ENCODE assay signal across 12 cellular contexts in the genomic region with DNA sequence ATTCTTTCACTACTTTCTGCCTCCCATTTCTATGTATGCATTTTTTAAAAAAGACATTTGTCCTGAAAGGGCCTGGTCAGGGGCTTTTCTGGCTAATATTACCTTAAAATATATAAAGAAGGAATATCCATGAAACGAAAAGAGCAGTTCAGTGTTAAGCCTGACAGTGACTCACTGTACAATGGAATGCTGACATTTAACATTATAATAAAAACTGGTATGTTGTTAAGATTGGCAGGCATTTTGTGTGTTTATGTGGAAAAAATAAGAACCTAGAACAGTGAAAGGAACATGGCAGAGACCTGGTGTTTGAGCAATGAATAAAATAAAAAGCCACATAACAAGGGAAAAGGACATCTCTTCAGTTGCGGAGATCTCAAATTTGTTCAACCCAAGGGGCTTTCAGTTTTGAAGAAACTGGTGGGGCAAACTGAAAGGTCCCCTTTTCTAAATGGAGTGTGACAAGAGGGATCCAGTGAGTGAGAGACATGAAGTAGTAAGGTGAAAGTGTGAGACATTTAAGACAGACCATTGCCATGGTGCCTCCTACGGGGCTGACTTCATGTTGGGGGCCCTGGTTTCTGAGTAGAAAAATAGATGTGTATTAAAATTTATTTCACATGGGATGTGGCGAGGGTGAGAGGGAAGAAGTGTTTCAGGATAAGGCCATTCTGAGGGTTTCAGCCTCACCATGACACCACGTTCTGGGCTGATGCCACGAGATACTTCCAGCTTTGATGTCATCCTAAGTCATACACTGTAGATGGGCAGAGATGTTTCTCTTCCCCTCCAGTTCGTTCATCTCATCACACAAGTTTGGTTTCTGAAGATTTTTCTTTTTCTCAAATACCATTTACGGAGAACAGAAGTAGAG.
DNase-seq lines count a peak whose midpoint lies in the region; ATAC-seq and TF ChIP-seq lines count a peak whose summit lies in the region.
"Had no signal": no experiment of that assay in that cellular context is flagged by ENCODE, and none has a peak within 500 bp of the region (broad histone marks: within the 10 kb centered on the region; RNA-seq: fewer than 3 reads in every experiment).

No MANE protein-coding gene starts in this region.

- no peak overlapping the region for H3K9ac ChIP-seq in mesendoderm (ENCODE audit: low read length)
- H3K9ac ChIP-seq: BLaER1 treated with 17β-estradiol and CSF1 and Interleukin-3, amounts not matched to agents 10 nM and 100 nM had no signal

- no peak overlapping the region for H4K5ac ChIP-seq in mesendoderm (ENCODE audit: low read length)

- DNase-seq in AG10803 (ENCODE audit: low read depth) = peak; percentile 12
- DNase-seq in HCEC 1CT = peak; percentile 26
- peak; percentile 39 for DNase-seq in astrocyte of the spinal cord (ENCODE audit: low read depth, low spot score)
- no peak for DNase-seq in mesendoderm
- DNase-seq in cerebellar cortex (ENCODE audit: low spot score) = no peak
- DNase-seq in NCI-H2029 (lab: John Stamatoyannopoulos, UW) = no peak
- DNase-seq in UCSD-AML1 (lab: John Stamatoyannopoulos, UW; ENCODE audit: unreplicated experiment) = no peak
- DNase-seq: amygdala, NCI-H2029 treated with DMSO at 0.1 percent for 48 hours had no signal

- H2AK5ac ChIP-seq in mesendoderm (ENCODE audit: low read length) = no peak overlapping the region

- H4K8ac ChIP-seq in mesendoderm (ENCODE audit: low read depth, low read length) = no peak overlapping the region

- peak overlapping the region; percentile 25 for H3K27ac ChIP-seq in mesendoderm (ENCODE audit: low read depth, low read length)

- peak overlapping the region; percentile 44 for H3K18ac ChIP-seq in mesendoderm (ENCODE audit: low read length)

- peaks cover 13% of the 10 kb centered on the region for H3K4me1 ChIP-seq in mesendoderm (ENCODE audit: control insufficient read depth, low read depth, low read length)

- H3K4me3 ChIP-seq in AG10803 (ENCODE audit: low read length) (no peak overlapping the region), astrocyte of the spinal cord (ENCODE audit: low read depth, low read length) (no peak overlapping the region), mesendoderm (ENCODE audit: low read length) (no peak overlapping the region)
- H3K4me3 ChIP-seq: BLaER1 treated with 17β-estradiol and CSF1 and Interleukin-3, amounts not matched to agents 10 nM and 100 nM; K562 had no signal

- H2BK120ac ChIP-seq in mesendoderm (ENCODE audit: low read depth, low read length) = no peak overlapping the region

- H3K79me2 ChIP-seq in mesendoderm (ENCODE audit: control insufficient read depth, insufficient read depth, low read length) = no peaks in the 10 kb centered on the region

- TF ChIP-seq CTCF in AG10803 (conservative IDR thresholded peaks at IDR 0.05; ENCODE audit: low read length) (no peak), astrocyte of the spinal cord (IDR thresholded peaks at IDR 0.05; ENCODE audit: low read depth, low read length) (no peak)

- no peaks in the 10 kb centered on the region for H3K79me1 ChIP-seq in mesendoderm (ENCODE audit: low read length)

- no peak overlapping the region for H2BK5ac ChIP-seq in mesendoderm (ENCODE audit: low read length)

- no peak overlapping the region for H3K4me2 ChIP-seq in mesendoderm (ENCODE audit: low read length)

- H3K36me3 ChIP-seq in mesendoderm (ENCODE audit: control insufficient read depth, insufficient read depth, low read length) = no peaks in the 10 kb centered on the region

- no peak overlapping the region for H3K23ac ChIP-seq in mesendoderm (ENCODE audit: low read length)

- WGBS in mesendoderm (ENCODE audit: extremely low coverage, insufficient coverage, low lambda C conversion rate) = no CpG with 5 or more reads among the region's 8 CpGs

- no peak for ATAC-seq in GM19463 (IDR thresholded peaks at IDR 0.05; ENCODE audit: unreplicated experiment)
- ATAC-seq: K562 had no signal

- H2BK15ac ChIP-seq in mesendoderm (replicated peaks; ENCODE audit: low read depth) = no peak overlapping the region

- H3K27me3 ChIP-seq in mesendoderm (ENCODE audit: insufficient read depth, low read length, poor library complexity) = no peaks in the 10 kb centered on the region
- H3K27me3 ChIP-seq: BLaER1 treated with 17β-estradiol and CSF1 and Interleukin-3, amounts not matched to agents 10 nM and 100 nM had no signal

- no peak overlapping the region for H3K56ac ChIP-seq in mesendoderm (ENCODE audit: low read length)

- in situ Hi-C loops in astrocyte of the spinal cord (cut with HindIII; ENCODE audit: low sequenced_read_pairs) = no loop called here

- no peak overlapping the region for H3K4ac ChIP-seq in mesendoderm (ENCODE audit: low read depth, low read length)

Comparison
In these comparisons a context has a peak if more than half of its experiments do, and no peak if none do; other contexts are left out.
1. DNase-seq: peak in AG10803 (single experiment), HCEC 1CT (single experiment) and astrocyte of the spinal cord (single experiment); none in mesendoderm (single experiment), cerebellar cortex (single experiment), NCI-H2029 (single experiment) and UCSD-AML1 (single experiment).